ENCODE assay signal across 8 cellular contexts in the genomic region with DNA sequence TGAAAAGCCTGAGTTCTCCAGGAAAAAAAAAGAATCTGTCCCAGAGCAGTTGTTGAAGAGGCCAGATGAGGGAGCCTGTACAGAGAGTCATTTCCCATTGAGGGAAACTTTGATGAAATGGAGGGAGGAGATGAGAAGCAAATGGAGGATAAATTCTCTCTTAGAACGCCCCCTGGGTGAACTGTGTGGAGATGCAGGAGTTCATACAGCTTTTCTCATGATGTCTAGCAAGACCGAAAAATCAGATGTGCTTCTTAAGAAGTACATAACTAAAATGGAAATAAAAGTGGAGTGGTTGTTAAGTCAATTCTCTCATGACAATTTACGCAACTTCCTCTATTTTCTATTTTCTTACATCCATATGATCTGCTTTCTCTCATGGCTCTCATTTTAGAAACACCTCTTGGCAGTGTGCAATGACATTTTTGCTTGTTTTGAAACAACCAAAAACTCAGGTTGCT.
DNase-seq lines count a peak whose midpoint lies in the region; ATAC-seq lines count a peak whose summit lies in the region.

No MANE protein-coding gene starts in this region.

- H3K36me3 Mint-ChIP-seq in activated CD4-positive, alpha-beta T cell treated with anti-CD3 and anti-CD28 coated beads for 36 hours (ENCODE audit: low read depth), result no peaks in the 10 kb centered on the region

- ATAC-seq in HG03095 (IDR thresholded peaks at IDR 0.05; ENCODE audit: unreplicated experiment), result no peak
- ATAC-seq in GM21619 (IDR thresholded peaks at IDR 0.05; ENCODE audit: unreplicated experiment), result no peak
- no peak for ATAC-seq in activated CD4-positive, alpha-beta T cell treated with anti-CD3 and anti-CD28 coated beads for 36 hours

- no peak overlapping the region for H3K4me3 ChIP-seq in adipocyte (ENCODE audit: low read length)

- H3K27me3 ChIP-seq in adipocyte (replicated peaks; ENCODE audit: control insufficient read depth, insufficient read depth, low read length), result no peaks in the 10 kb centered on the region

- POLR2A ChIA-PET in activated CD4-positive, alpha-beta T cell treated with anti-CD3 and anti-CD28 coated beads for 36 hours (lab: Charles Lee), result no interaction called here

- no peaks in the 10 kb centered on the region for H3K36me3 ChIP-seq in adipocyte (ENCODE audit: control insufficient read depth, insufficient read depth, low read length, severe bottlenecking)

- H3K9ac ChIP-seq in adipocyte (ENCODE audit: low read length), result no peak overlapping the region

- H3K4me1 Mint-ChIP-seq in activated CD4-positive, alpha-beta T cell treated with anti-CD3 and anti-CD28 coated beads for 36 hours, result no peaks in the 10 kb centered on the region

- DNase-seq in G401 (ENCODE audit: low spot score) (peak; percentile 18), LoVo (ENCODE audit: low spot score) (peak; percentile 16), adipocyte (ENCODE audit: low read depth) (peak; percentile 62), lung microvascular endothelial cell (ENCODE audit: low read depth in 2 of 2) (peak; percentile 11 to 55)
- DNase-seq in activated CD4-positive, alpha-beta T cell treated with anti-CD3 and anti-CD28 coated beads for 36 hours, result no peak
- no peak for DNase-seq in stimulated activated CD4-positive, alpha-beta T cell treated with anti-CD3 and anti-CD28 coated beads, Interleukin-1b, Interleukin-23, amount 100 ng/mL, for 48 hours

- H3K27ac Mint-ChIP-seq in activated CD4-positive, alpha-beta T cell treated with anti-CD3 and anti-CD28 coated beads for 36 hours, result no peak overlapping the region

- H3K4me1 ChIP-seq in adipocyte (ENCODE audit: control insufficient read depth, insufficient read depth, low read length), result peaks cover 23% of the 10 kb centered on the region

- in situ Hi-C loops in G401 (cut with HindIII; ENCODE audit: low sequenced_read_pairs), result no loop called here

- peaks cover 5% of the 10 kb centered on the region for H3K9me3 Mint-ChIP-seq in activated CD4-positive, alpha-beta T cell treated with anti-CD3 and anti-CD28 coated beads for 36 hours (ENCODE audit: low read depth)

- H3K27me3 Mint-ChIP-seq in activated CD4-positive, alpha-beta T cell treated with anti-CD3 and anti-CD28 coated beads for 36 hours, result no peaks in the 10 kb centered on the region

- CTCF ChIA-PET in activated CD4-positive, alpha-beta T cell treated with anti-CD3 and anti-CD28 coated beads for 36 hours (lab: Charles Lee), result no interaction called here

- H3K4me3 Mint-ChIP-seq in activated CD4-positive, alpha-beta T cell treated with anti-CD3 and anti-CD28 coated beads for 36 hours, result no peak overlapping the region

- intact Hi-C loops in activated CD4-positive, alpha-beta T cell treated with anti-CD3 and anti-CD28 coated beads for 36 hours (cut with DNase I, micrococcal nuclease), result no loop called here

- no peaks in the 10 kb centered on the region for H3K9me3 ChIP-seq in adipocyte (ENCODE audit: control insufficient read depth, low read length)

Comparison
In these comparisons a context has a peak if more than half of its experiments do, and no peak if none do; other contexts are left out.
1. DNase-seq: peak in G401 (single experiment), LoVo (single experiment), adipocyte (single experiment) and lung microvascular endothelial cell (2 of 2); none in activated CD4-positive, alpha-beta T cell treated with anti-CD3 and anti-CD28 coated beads for 36 hours (single experiment) and stimulated activated CD4-positive, alpha-beta T cell treated with anti-CD3 and anti-CD28 coated beads, Interleukin-1b, Interleukin-23, amount 100 ng/mL, for 48 hours (single experiment).